Comparison of ENCODE assay signal across 1 cellular context in the genomic region with DNA sequence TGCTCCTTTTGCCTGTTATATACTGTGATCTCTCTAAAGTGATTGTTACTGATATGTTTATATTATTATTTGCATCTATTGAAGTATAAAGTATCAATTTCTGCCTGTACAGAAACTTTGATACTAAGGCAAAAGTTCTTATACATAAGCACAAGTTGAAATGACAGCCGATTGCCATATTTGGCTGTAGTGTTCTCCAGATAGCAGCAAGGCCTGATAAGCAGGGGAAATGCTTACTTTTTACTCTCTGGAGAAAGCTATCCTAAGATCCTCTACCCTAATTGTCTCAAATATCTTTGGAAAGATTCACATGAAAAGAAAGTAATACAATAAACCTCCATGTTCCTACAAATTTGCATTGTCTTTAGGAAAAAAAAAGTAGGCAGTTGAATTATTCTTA.
A peak's percentile ranks its signal among the peaks of the same experiment; 100 is the strongest.
TF ChIP-seq lines count a peak whose summit lies in the region.

No MANE protein-coding gene starts in this region.

TF ChIP-seq in K562, 482 proteins besides CTCF, POLR2A, EP300 and RAD21 (continued from another document):
- TF ChIP-seq, protein P1, sequence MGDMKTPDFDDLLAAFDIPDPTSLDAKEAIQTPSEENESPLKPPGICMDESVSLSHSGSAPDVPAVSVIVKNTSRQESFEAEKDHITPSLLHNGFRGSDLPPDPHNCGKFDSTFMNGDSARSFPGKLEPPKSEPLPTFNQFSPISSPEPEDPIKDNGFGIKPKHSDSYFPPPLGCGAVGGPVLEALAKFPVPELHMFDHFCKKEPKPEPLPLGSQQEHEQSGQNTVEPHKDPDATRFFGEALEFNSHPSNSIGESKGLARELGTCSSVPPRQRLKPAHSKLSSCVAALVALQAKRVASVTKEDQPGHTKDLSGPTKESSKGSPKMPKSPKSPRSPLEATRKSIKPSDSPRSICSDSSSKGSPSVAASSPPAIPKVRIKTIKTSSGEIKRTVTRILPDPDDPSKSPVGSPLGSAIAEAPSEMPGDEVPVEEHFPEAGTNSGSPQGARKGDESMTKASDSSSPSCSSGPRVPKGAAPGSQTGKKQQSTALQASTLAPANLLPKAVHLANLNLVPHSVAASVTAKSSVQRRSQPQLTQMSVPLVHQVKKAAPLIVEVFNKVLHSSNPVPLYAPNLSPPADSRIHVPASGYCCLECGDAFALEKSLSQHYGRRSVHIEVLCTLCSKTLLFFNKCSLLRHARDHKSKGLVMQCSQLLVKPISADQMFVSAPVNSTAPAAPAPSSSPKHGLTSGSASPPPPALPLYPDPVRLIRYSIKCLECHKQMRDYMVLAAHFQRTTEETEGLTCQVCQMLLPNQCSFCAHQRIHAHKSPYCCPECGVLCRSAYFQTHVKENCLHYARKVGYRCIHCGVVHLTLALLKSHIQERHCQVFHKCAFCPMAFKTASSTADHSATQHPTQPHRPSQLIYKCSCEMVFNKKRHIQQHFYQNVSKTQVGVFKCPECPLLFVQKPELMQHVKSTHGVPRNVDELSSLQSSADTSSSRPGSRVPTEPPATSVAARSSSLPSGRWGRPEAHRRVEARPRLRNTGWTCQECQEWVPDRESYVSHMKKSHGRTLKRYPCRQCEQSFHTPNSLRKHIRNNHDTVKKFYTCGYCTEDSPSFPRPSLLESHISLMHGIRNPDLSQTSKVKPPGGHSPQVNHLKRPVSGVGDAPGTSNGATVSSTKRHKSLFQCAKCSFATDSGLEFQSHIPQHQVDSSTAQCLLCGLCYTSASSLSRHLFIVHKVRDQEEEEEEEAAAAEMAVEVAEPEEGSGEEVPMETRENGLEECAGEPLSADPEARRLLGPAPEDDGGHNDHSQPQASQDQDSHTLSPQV (IDR thresholded peaks at IDR 0.05) = 0 out of 2 replicates have a peak, but pooled peaks have one; percentile 15
- TF ChIP-seq SRF (CRISPR knock-in tag; IDR thresholded peaks at IDR 0.05) (peak; percentile 94 to 99), BACH1 (tag; IDR thresholded peaks at IDR 0.05) (0 out of 2 replicates have a peak, but pooled peaks have one; percentile 53), RBM22 (IDR thresholded peaks at IDR 0.05; ENCODE audit: low read depth, low read length, poor library complexity, severe bottlenecking) (no peak), DPF2 (IDR thresholded peaks at IDR 0.05) (0 out of 2 replicates have a peak, but pooled peaks have one; percentile 12), ZSCAN29 (IDR thresholded peaks at IDR 0.05) (no peak), ZFP36 (IDR thresholded peaks at IDR 0.05; ENCODE audit: low read depth, low read length, partially characterized antibody) (peak; percentile 73), POLR2H (tag; IDR thresholded peaks at IDR 0.05; ENCODE audit: low read depth) (0 out of 2 replicates have a peak, but pooled peaks have one; percentile 21), TAF1 (IDR thresholded peaks at IDR 0.05; ENCODE audit: control insufficient read depth, extremely low read depth, insufficient read depth, low read length, severe bottlenecking) (no peak), ARNT (IDR thresholded peaks at IDR 0.05) (0 out of 4 replicates have a peak, but pooled peaks of 1 of the 2 experiments have one; percentile 24), ZFP1 (CRISPR knock-in tag; IDR thresholded peaks at IDR 0.05) (no peak), SIN3B (IDR thresholded peaks at IDR 0.05; ENCODE audit: low read depth) (no peak)
- TF ChIP-seq, protein P2, sequence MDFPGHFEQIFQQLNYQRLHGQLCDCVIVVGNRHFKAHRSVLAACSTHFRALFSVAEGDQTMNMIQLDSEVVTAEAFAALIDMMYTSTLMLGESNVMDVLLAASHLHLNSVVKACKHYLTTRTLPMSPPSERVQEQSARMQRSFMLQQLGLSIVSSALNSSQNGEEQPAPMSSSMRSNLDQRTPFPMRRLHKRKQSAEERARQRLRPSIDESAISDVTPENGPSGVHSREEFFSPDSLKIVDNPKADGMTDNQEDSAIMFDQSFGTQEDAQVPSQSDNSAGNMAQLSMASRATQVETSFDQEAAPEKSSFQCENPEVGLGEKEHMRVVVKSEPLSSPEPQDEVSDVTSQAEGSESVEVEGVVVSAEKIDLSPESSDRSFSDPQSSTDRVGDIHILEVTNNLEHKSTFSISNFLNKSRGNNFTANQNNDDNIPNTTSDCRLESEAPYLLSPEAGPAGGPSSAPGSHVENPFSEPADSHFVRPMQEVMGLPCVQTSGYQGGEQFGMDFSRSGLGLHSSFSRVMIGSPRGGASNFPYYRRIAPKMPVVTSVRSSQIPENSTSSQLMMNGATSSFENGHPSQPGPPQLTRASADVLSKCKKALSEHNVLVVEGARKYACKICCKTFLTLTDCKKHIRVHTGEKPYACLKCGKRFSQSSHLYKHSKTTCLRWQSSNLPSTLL (IDR thresholded peaks at IDR 0.05) = no peak
- TF ChIP-seq, protein P3, sequence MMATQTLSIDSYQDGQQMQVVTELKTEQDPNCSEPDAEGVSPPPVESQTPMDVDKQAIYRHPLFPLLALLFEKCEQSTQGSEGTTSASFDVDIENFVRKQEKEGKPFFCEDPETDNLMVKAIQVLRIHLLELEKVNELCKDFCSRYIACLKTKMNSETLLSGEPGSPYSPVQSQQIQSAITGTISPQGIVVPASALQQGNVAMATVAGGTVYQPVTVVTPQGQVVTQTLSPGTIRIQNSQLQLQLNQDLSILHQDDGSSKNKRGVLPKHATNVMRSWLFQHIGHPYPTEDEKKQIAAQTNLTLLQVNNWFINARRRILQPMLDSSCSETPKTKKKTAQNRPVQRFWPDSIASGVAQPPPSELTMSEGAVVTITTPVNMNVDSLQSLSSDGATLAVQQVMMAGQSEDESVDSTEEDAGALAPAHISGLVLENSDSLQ (IDR thresholded peaks at IDR 0.05) = peak; percentile 47; the same call in 1 of the 2 replicates
- TF ChIP-seq, protein P4, sequence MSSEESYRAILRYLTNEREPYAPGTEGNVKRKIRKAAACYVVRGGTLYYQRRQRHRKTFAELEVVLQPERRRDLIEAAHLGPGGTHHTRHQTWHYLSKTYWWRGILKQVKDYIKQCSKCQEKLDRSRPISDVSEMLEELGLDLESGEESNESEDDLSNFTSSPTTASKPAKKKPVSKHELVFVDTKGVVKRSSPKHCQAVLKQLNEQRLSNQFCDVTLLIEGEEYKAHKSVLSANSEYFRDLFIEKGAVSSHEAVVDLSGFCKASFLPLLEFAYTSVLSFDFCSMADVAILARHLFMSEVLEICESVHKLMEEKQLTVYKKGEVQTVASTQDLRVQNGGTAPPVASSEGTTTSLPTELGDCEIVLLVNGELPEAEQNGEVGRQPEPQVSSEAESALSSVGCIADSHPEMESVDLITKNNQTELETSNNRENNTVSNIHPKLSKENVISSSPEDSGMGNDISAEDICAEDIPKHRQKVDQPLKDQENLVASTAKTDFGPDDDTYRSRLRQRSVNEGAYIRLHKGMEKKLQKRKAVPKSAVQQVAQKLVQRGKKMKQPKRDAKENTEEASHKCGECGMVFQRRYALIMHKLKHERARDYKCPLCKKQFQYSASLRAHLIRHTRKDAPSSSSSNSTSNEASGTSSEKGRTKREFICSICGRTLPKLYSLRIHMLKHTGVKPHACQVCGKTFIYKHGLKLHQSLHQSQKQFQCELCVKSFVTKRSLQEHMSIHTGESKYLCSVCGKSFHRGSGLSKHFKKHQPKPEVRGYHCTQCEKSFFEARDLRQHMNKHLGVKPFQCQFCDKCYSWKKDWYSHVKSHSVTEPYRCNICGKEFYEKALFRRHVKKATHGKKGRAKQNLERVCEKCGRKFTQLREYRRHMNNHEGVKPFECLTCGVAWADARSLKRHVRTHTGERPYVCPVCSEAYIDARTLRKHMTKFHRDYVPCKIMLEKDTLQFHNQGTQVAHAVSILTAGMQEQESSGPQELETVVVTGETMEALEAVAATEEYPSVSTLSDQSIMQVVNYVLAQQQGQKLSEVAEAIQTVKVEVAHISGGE (CRISPR knock-in tag; IDR thresholded peaks at IDR 0.05) = 0 out of 6 replicates have a peak, but pooled peaks of 1 of the 3 experiments have one; percentile 39
- TF ChIP-seq, protein P5, sequence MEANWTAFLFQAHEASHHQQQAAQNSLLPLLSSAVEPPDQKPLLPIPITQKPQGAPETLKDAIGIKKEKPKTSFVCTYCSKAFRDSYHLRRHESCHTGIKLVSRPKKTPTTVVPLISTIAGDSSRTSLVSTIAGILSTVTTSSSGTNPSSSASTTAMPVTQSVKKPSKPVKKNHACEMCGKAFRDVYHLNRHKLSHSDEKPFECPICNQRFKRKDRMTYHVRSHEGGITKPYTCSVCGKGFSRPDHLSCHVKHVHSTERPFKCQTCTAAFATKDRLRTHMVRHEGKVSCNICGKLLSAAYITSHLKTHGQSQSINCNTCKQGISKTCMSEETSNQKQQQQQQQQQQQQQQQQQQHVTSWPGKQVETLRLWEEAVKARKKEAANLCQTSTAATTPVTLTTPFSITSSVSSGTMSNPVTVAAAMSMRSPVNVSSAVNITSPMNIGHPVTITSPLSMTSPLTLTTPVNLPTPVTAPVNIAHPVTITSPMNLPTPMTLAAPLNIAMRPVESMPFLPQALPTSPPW (CRISPR knock-in tag; IDR thresholded peaks at IDR 0.05) = no peak
